In genomic region chr4:116439330-116439729, GRCh38 we compare ENCODE assay signal across 1 cellular context.
TF ChIP-seq lines count a peak whose summit lies in the region.

No MANE protein-coding gene starts in this region.

TF ChIP-seq in SK-N-SH treated with all-trans-retinoic acid at 6 μM for 48 hours, 23 proteins besides CTCF, POLR2A, EP300 and RAD21 (continued from another document):
- TF ChIP-seq PATZ1 (CRISPR knock-in tag; IDR thresholded peaks at IDR 0.05; ENCODE audit: borderline replicate concordance) (peak; percentile 18; the same call in 1 of the 2 replicates), RARB (CRISPR knock-in tag; IDR thresholded peaks at IDR 0.05) (no peak), PPARA (CRISPR knock-in tag; IDR thresholded peaks at IDR 0.05; ENCODE audit: borderline replicate concordance) (no peak), ZFP30 (CRISPR knock-in tag; IDR thresholded peaks at IDR 0.05) (no peak), POU6F1 (CRISPR knock-in tag; IDR thresholded peaks at IDR 0.05; ENCODE audit: borderline replicate concordance, low read depth) (no peak), TCF4 (CRISPR knock-in tag; IDR thresholded peaks at IDR 0.05; ENCODE audit: borderline replicate concordance) (peak; percentile 82), ZNF70 (CRISPR knock-in tag; IDR thresholded peaks at IDR 0.05) (no peak), TSHZ2 (CRISPR knock-in tag; IDR thresholded peaks at IDR 0.05) (no peak), ZC3H10 (CRISPR knock-in tag; IDR thresholded peaks at IDR 0.05) (peak; percentile 25; the same call in 1 of the 2 replicates), GLIS3 (CRISPR knock-in tag; IDR thresholded peaks at IDR 0.05) (no peak), ZNF8 (CRISPR knock-in tag; IDR thresholded peaks at IDR 0.05) (no peak), OSR1 (CRISPR knock-in tag; IDR thresholded peaks at IDR 0.05) (no peak), ZFP3 (CRISPR knock-in tag; IDR thresholded peaks at IDR 0.05) (no peak), ISL1 (CRISPR knock-in tag; IDR thresholded peaks at IDR 0.05) (peak; percentile 91), CREB5 (CRISPR knock-in tag; IDR thresholded peaks at IDR 0.05; ENCODE audit: low read depth) (0 out of 2 replicates have a peak, but pooled peaks have one; percentile 26), SNAI2 (CRISPR knock-in tag; IDR thresholded peaks at IDR 0.05) (0 out of 2 replicates have a peak, but pooled peaks have one; percentile 45), TOX (CRISPR knock-in tag; IDR thresholded peaks at IDR 0.05; ENCODE audit: borderline replicate concordance) (no peak)
